In the genomic region with DNA sequence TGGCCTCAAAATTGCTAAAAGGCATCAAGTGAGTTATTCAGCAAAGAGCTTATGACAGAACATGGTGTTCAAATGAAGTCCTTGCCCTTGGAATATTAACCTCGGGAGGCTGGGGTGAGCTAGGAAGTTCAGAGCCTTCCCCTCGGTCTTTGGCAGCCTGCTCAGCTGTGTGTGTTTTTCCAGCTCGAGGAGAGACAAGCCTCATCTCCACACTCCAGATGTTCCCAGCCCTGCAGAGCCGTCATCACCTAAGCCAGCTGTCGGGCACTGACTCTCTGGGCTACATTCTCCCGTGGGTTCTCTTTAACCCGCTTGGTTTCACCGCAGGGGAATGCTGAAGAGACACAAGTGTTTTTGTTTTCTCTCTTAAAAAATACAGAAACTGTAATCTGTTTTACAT, we compare ENCODE assay signal across 17 cellular contexts. TPM values are rescaled to one million over a fixed set of nuclear protein-coding genes. Genes with fewer than 3 reads are reported as not detected.
"Had no signal": no experiment of that assay in that cellular context is flagged by ENCODE, and none has a peak within 500 bp of the region (broad histone marks: within the 10 kb centered on the region; RNA-seq: fewer than 3 reads in every experiment).

No MANE protein-coding gene starts in this region.

- H3K36me3 Mint-ChIP-seq: activated naive CD8-positive, alpha-beta T cell; natural killer cell treated with Interleukin-12 subunit alpha and Interleukin-12 subunit beta and Interleukin-15 and Interleukin-18, amount 100 ng/mL, for 72 hours; stimulated activated effector memory CD8-positive, alpha-beta T cell treated with anti-CD3 and anti-CD28 coated beads, Interleukin-12 subunit alpha, Interleukin-12 subunit beta, amount 100 ng/mL, for 72 hours had no signal

- H3K27ac Mint-ChIP-seq: activated CD4-positive, alpha-beta T cell treated with anti-CD3 and anti-CD28 coated beads, Interleukin-2, amount 10 ng/mL, durations not matched to agents 7 days and 5 days; activated naive CD8-positive, alpha-beta T cell; activated T-cell treated with anti-CD3 and anti-CD28 coated beads, Interleukin-2, amount 50 U/mL, for 72 hours; dendritic cell treated with granulocyte-macrophage colony-stimulating factor and Interleukin-4, amounts not matched to agents 40 ng/mL and 50 ng/mL, for 4 days; effector memory CD8-positive, alpha-beta T cell; natural killer cell treated with Interleukin-12 subunit alpha and Interleukin-12 subunit beta and Interleukin-15 and Interleukin-18, amount 100 ng/mL, for 72 hours; progenitor cell of endocrine pancreas; stimulated activated effector memory CD8-positive, alpha-beta T cell treated with anti-CD3 and anti-CD28 coated beads, Interleukin-12 subunit alpha, Interleukin-12 subunit beta, amount 100 ng/mL, for 72 hours; T-helper 2 cell treated with Interferon-gamma antibody and Interleukin-4, amounts not matched to agents 5 μg/mL and 100 μg/mL, for 36 hours had no signal

- H3K27me3 Mint-ChIP-seq: activated naive CD8-positive, alpha-beta T cell had no signal

- DNase-seq: activated CD4-positive, alpha-beta T cell treated with anti-CD3 and anti-CD28 coated beads, Interleukin-2, amount 10 ng/mL, durations not matched to agents 7 days and 5 days; activated CD8-positive, alpha-beta memory T cell treated with anti-CD3 and anti-CD28 coated beads, Interleukin-2, amount 50 U/mL, for 48 hours; activated gamma-delta T cell; activated T-cell treated with anti-CD3 and anti-CD28 coated beads, Interleukin-2, amount 50 U/mL, for 72 hours; brain microvascular endothelial cell; cerebellar nuclear complex; effector memory CD8-positive, alpha-beta T cell; hippocampal formation; nucleus accumbens; stimulated activated CD4-positive, alpha-beta T cell treated with anti-CD3 and anti-CD28 coated beads, Interleukin-12 subunit alpha, Interleukin-12 subunit beta, amount 100 ng/mL, for 4 hours; trophoblast cell had no signal

- H3K4me3 Mint-ChIP-seq: activated CD4-positive, alpha-beta T cell treated with anti-CD3 and anti-CD28 coated beads, Interleukin-2, amount 10 ng/mL, durations not matched to agents 7 days and 5 days; activated naive CD8-positive, alpha-beta T cell; activated T-cell treated with anti-CD3 and anti-CD28 coated beads, Interleukin-2, amount 50 U/mL, for 72 hours; dendritic cell treated with granulocyte-macrophage colony-stimulating factor and Interleukin-4, amounts not matched to agents 40 ng/mL and 50 ng/mL, for 4 days; effector memory CD8-positive, alpha-beta T cell; natural killer cell treated with Interleukin-12 subunit alpha and Interleukin-12 subunit beta and Interleukin-15 and Interleukin-18, amount 100 ng/mL, for 72 hours; stimulated activated effector memory CD8-positive, alpha-beta T cell treated with anti-CD3 and anti-CD28 coated beads, Interleukin-12 subunit alpha, Interleukin-12 subunit beta, amount 100 ng/mL, for 72 hours; T-helper 2 cell treated with Interferon-gamma antibody and Interleukin-4, amounts not matched to agents 5 μg/mL and 100 μg/mL, for 36 hours had no signal

- H3K27me3 ChIP-seq: brain microvascular endothelial cell had no signal

- H3K27ac ChIP-seq: brain microvascular endothelial cell had no signal

- ATAC-seq: activated T-cell treated with anti-CD3 and anti-CD28 coated beads, Interleukin-2, amount 50 U/mL, for 72 hours; effector memory CD8-positive, alpha-beta T cell; natural killer cell treated with Interleukin-12 subunit alpha and Interleukin-12 subunit beta and Interleukin-15 and Interleukin-18, amount 100 ng/mL, for 72 hours; stimulated activated effector memory CD8-positive, alpha-beta T cell treated with anti-CD3 and anti-CD28 coated beads, Interleukin-12 subunit alpha, Interleukin-12 subunit beta, amount 100 ng/mL, for 72 hours had no signal

- H3K4me1 Mint-ChIP-seq: activated CD4-positive, alpha-beta T cell treated with anti-CD3 and anti-CD28 coated beads, Interleukin-2, amount 10 ng/mL, durations not matched to agents 7 days and 5 days; stimulated activated effector memory CD8-positive, alpha-beta T cell treated with anti-CD3 and anti-CD28 coated beads, Interleukin-12 subunit alpha, Interleukin-12 subunit beta, amount 100 ng/mL, for 72 hours had no signal

- H3K9me3 Mint-ChIP-seq: activated CD4-positive, alpha-beta T cell treated with anti-CD3 and anti-CD28 coated beads, Interleukin-2, amount 10 ng/mL, durations not matched to agents 7 days and 5 days; activated T-cell treated with anti-CD3 and anti-CD28 coated beads, Interleukin-2, amount 50 U/mL, for 72 hours; dendritic cell treated with granulocyte-macrophage colony-stimulating factor and Interleukin-4, amounts not matched to agents 40 ng/mL and 50 ng/mL, for 4 days; effector memory CD8-positive, alpha-beta T cell; natural killer cell treated with Interleukin-12 subunit alpha and Interleukin-12 subunit beta and Interleukin-15 and Interleukin-18, amount 100 ng/mL, for 72 hours; stimulated activated effector memory CD8-positive, alpha-beta T cell treated with anti-CD3 and anti-CD28 coated beads, Interleukin-12 subunit alpha, Interleukin-12 subunit beta, amount 100 ng/mL, for 72 hours; T-helper 2 cell treated with Interferon-gamma antibody and Interleukin-4, amounts not matched to agents 5 μg/mL and 100 μg/mL, for 36 hours had no signal

- H3K36me3 ChIP-seq: brain microvascular endothelial cell had no signal

RNA-seq across cellular contexts. Expression of a gene that starts 47.1 kb away (rescaled TPM):
- total RNA-seq: activated CD4-positive, alpha-beta T cell treated with anti-CD3 and anti-CD28 coated beads, Interleukin-2, amount 10 ng/mL, durations not matched to agents 7 days and 5 days; natural killer cell treated with Interleukin-12 subunit alpha and Interleukin-12 subunit beta and Interleukin-15 and Interleukin-18, amount 100 ng/mL, for 72 hours had no signal
